14 cellular contexts compared by ENCODE assay signal in the genomic region with DNA sequence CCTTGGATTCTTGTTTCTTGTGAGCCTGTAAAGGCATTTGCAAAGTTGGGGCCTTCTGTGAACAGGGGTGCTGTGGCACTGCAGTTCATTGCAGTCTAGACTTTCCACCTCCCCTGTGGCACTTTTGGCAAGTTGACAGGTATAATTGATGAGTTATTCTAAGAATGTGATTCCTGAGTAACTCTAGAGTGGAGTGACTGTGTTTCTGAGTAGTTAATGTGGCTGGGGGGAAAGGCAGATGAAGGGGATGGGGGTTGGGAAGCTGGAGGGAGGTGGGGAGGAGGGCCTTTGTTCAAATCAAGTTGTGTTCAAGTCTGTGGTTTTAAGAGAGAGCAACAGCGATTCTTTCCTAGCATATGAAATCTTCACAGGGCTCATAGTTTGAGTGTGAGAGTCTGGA. TPM values are rescaled to one million over a fixed set of nuclear protein-coding genes. Genes with fewer than 3 reads are reported as not detected.
DNase-seq lines count a peak whose midpoint lies in the region; ATAC-seq, FAIRE-seq and TF ChIP-seq lines count a peak whose summit lies in the region.
"Had no signal": no experiment of that assay in that cellular context is flagged by ENCODE, and none has a peak within 500 bp of the region (broad histone marks: within the 10 kb centered on the region; RNA-seq: fewer than 3 reads in every experiment).

No MANE protein-coding gene starts in this region.

- H3K9me2 ChIP-seq in PC-3 (replicated peaks; ENCODE audit: low read length), result no peaks in the 10 kb centered on the region

- H2AFZ ChIP-seq in PC-3 (ENCODE audit: low read length), result no peak overlapping the region
- H2AFZ ChIP-seq: parathyroid adenoma had no signal

- no peaks in the 10 kb centered on the region for H3K9me3 ChIP-seq in PC-3 (ENCODE audit: low read length)
- H3K9me3 ChIP-seq in esophagus squamous epithelium, result no peaks in the 10 kb centered on the region
- H3K9me3 ChIP-seq in pancreas, result no peaks in the 10 kb centered on the region

- H3K27ac ChIP-seq in PC-3 (ENCODE audit: low read length) (no peak overlapping the region), esophagus squamous epithelium (peak overlapping the region in 3 of 4 donors; percentile 36 to 85 (median 49)), pancreas (peak overlapping the region in 2 of 4 donors; percentile 25 to 59)
- H3K27ac ChIP-seq: C4-2B, KMS-11, parathyroid adenoma had no signal

- TF ChIP-seq POLR2A in esophagus squamous epithelium (IDR thresholded peaks at IDR 0.05), result no peak

- WGBS in esophagus squamous epithelium, 2 donors, result 53 to 92% methylated on average over 1 of the region's 1 CpG
- WGBS in pancreas, 2 donors, result 57 to 59% methylated on average over 1 of the region's 1 CpG

- ATAC-seq in PC-3 (no peak), pancreas (peak; percentile 17 to 57 (median 30)), GM18909 (IDR thresholded peaks at IDR 0.05; ENCODE audit: poor library complexity, unreplicated experiment) (no peak)

- H3K79me2 ChIP-seq in PC-3 (ENCODE audit: low read length), result no peaks in the 10 kb centered on the region

- no TSS peak for BruUV-seq in PC-3 (replicated peaks; lab: Mats Ljungman, UMichigan)

- no peak overlapping the region for H3K9ac ChIP-seq in PC-3 (ENCODE audit: low read length)
- H3K9ac ChIP-seq: KMS-11, parathyroid adenoma had no signal

- H3K27me3 ChIP-seq in PC-3 (ENCODE audit: low read length) (no peaks in the 10 kb centered on the region), esophagus squamous epithelium (no peaks in the 10 kb centered on the region), pancreas (no peaks in the 10 kb centered on the region)

- FAIRE-seq in pancreas (lab: Jason Lieb, UNC), result no peak

- H4K20me1 ChIP-seq in PC-3 (ENCODE audit: low read length), result no peaks in the 10 kb centered on the region

- DNase-seq in Daoy (ENCODE audit: low read depth), result peak; percentile 61
- peak; percentile 58 for DNase-seq in PC-3
- no peak for DNase-seq in esophagus squamous epithelium (lab: John Stamatoyannopoulos, UW)
- no peak for DNase-seq in pancreas
- DNase-seq in DMS153 (lab: John Stamatoyannopoulos, UW), result no peak
- DNase-seq in DMS53 treated with DMSO at 0.1 percent for 48 hours (lab: John Stamatoyannopoulos, UW; ENCODE audit: unreplicated experiment), result no peak
- DNase-seq in LoVo (ENCODE audit: low spot score), result no peak
- DNase-seq: activated CD4-positive, CD25-positive, alpha-beta regulatory T cell; activated T-cell treated with anti-CD3 and anti-CD28 coated beads, Interleukin-2, amount 50 U/mL, for 1 hour; substantia nigra had no signal

- intact Hi-C loops in PC-3 (cut with micrococcal nuclease), result no loop called here
- intact Hi-C loops in esophagus squamous epithelium (cut with DNase I), result no loop called here
- intact Hi-C loops in pancreas (cut with DNase I), result no loop called here

- CTCF ChIA-PET in PC-3 (lab: Charles Lee), result no interaction called here

- no peak overlapping the region for H3K4me3 ChIP-seq in PC-3 (ENCODE audit: low read length)
- H3K4me3 ChIP-seq in esophagus squamous epithelium, result no peak overlapping the region
- no peak overlapping the region for H3K4me3 ChIP-seq in pancreas

- H3K36me3 ChIP-seq in PC-3 (ENCODE audit: low read depth, low read length) (no peaks in the 10 kb centered on the region), esophagus squamous epithelium (peaks cover 0 to 22% (median 0%) of the 10 kb centered on the region in 3 donors), pancreas (peaks cover 0 to 6% (median 0%) of the 10 kb centered on the region in 3 donors)

- H3K4me2 ChIP-seq in PC-3 (ENCODE audit: low read length), result no peak overlapping the region
- H3K4me2 ChIP-seq: KMS-11 had no signal

- H3K4me1 ChIP-seq in PC-3 (ENCODE audit: insufficient read depth, low read length) (no peaks in the 10 kb centered on the region; the same call in 1 of the 2 replicates), esophagus squamous epithelium (peaks cover 5 to 69% (median 6%) of the 10 kb centered on the region in 3 donors), pancreas (peaks cover 14 to 45% (median 38%) of the 10 kb centered on the region in 3 donors)

- TF ChIP-seq CTCF in PC-3 (conservative IDR thresholded peaks at IDR 0.05; ENCODE audit: low read depth, low read length) (no peak), esophagus squamous epithelium (IDR thresholded peaks at IDR 0.05) (no peak), pancreas (IDR thresholded peaks at IDR 0.05) (no peak)

- POLR2A ChIA-PET in PC-3 (lab: Charles Lee; ENCODE audit: unreplicated experiment), result no interaction called here

- no peaks in the 10 kb centered on the region for H3F3A ChIP-seq in PC-3 (ENCODE audit: low read length, unreplicated experiment)

RNA-seq across cellular contexts. Expression of a gene that starts 32.9 kb away (rescaled TPM):
- total RNA-seq in Daoy (2014; rRNA removed; shearing (Covaris generic)), result 9.4 and 16.2 TPM in 2 replicates
- total RNA-seq in PC-3 (2014; rRNA removed) (8.4 and 9.8 TPM in 2 replicates), esophagus squamous epithelium (10 to 100 TPM; 15.2 to 48.6 (median 23.5) TPM), pancreas (100 to 1,000 TPM in 2 of 6 donors, 10 to 100 TPM in 4; 74.1 to 113 (median 94.3) TPM)
- 10 to 100 TPM; 17.3 to 21.7 TPM for polyA plus RNA-seq in pancreas

Comparison
In these comparisons a context has a peak if more than half of its experiments do, and no peak if none do; other contexts are left out.
1. DNase-seq: peak in Daoy (single experiment) and PC-3 (single experiment); none in esophagus squamous epithelium (single experiment), pancreas (0 of 6), DMS153 (single experiment), DMS53 treated with DMSO at 0.1 percent for 48 hours (single experiment) and LoVo (single experiment).
2. ATAC-seq: peak in pancreas (4 of 4); none in PC-3 (single experiment) and GM18909 (single experiment).